In the genomic region with DNA sequence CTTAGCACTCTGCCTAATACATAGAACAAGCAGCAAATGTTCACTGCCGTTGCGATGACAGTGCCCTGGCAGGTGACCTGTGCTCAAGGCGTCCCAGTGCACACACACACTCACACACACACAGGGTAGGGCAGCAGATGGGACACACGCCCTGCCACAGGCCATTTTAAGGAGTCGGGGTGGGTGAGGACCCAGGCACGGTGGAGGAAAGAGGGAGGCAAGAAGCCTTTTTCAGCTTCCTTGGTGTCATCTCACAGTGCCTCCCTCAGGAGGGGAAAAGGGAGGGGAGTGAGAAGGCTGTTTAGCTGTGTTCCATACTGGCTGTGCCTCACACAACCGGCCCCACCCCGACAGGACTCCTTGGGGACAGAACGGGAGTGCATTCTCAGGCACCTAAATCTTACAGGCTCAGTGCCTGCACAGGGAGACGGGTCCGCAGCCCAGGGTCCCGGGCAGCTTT, we compare ENCODE assay signal across 1 cellular context.
TF ChIP-seq lines count a peak whose summit lies in the region.

No MANE protein-coding gene starts in this region.

TF ChIP-seq in H1, 55 proteins besides CTCF, POLR2A, EP300 and RAD21 (continued from another document):
- TF ChIP-seq SP2 (IDR thresholded peaks at IDR 0.05; ENCODE audit: low read length) (no peak), NRF1 (IDR thresholded peaks at IDR 0.05; ENCODE audit: low read depth, low read length) (no peak), RXRA (IDR thresholded peaks at IDR 0.05; ENCODE audit: insufficient read depth, low read depth, low read length) (no peak), CEBPB (IDR thresholded peaks at IDR 0.05; ENCODE audit: low read depth, low read length) (no peak)
